23 cellular contexts compared by ENCODE assay signal in genomic region chr18:26888259-26888658, GRCh38. TPM values are rescaled to one million over a fixed set of nuclear protein-coding genes. Genes with fewer than 3 reads are reported as not detected.
A peak's percentile ranks its signal among the peaks of the same experiment; 100 is the strongest.
DNase-seq lines count a peak whose midpoint lies in the region; ATAC-seq, FAIRE-seq and TF ChIP-seq lines count a peak whose summit lies in the region.
"Had no signal": no experiment of that assay in that cellular context is flagged by ENCODE, and none has a peak within 500 bp of the region (broad histone marks: within the 10 kb centered on the region; RNA-seq: fewer than 3 reads in every experiment).

No MANE protein-coding gene starts in this region.

- no peaks in the 10 kb centered on the region for H3K9me1 ChIP-seq in K562 (ENCODE audit: control insufficient read depth, insufficient read depth, low read length)

- CTCF ChIA-PET in HEK293 (lab: Yijun Ruan, JAX) (no interaction called here), K562 (lab: Yijun Ruan, JAX; ENCODE audit: low intra/inter-chr PET ratio) (no interaction called here)

- H3K9me3 ChIP-seq in HEK293 (ENCODE audit: control insufficient read depth, insufficient read depth, low read depth, low read length) (no peaks in the 10 kb centered on the region), K562 (replicated peaks; ENCODE audit: control insufficient read depth, insufficient read depth, low read depth, low read length) (no peaks in the 10 kb centered on the region; the same call in 1 of the 2 replicates), kidney (ENCODE audit: control insufficient read depth in 1 of 2, low read length in 2 of 2) (no peaks in the 10 kb centered on the region)

- H3K36me3 ChIP-seq in HEK293 (ENCODE audit: control insufficient read depth in 2 of 2, insufficient read depth in 1 of 2, low read length in 2 of 2): no peaks in the 10 kb centered on the region
- H3K36me3 ChIP-seq in K562 (ENCODE audit: control insufficient read depth, insufficient read depth, low read length): no peaks in the 10 kb centered on the region
- no peaks in the 10 kb centered on the region for H3K36me3 ChIP-seq in kidney (ENCODE audit: control insufficient read depth in 1 of 2, insufficient read depth in 2 of 2, low read length in 2 of 2)

- WGBS in K562 (ENCODE audit: insufficient coverage, low coverage, missing lambda C conversion rate): 27% methylated on average over 4 of the region's 4 CpGs

- H3K4me1 ChIP-seq in HEK293 (ENCODE audit: control insufficient read depth, insufficient read depth, low read length): no peaks in the 10 kb centered on the region
- H3K4me1 ChIP-seq in K562 (replicated peaks in 1 of 2; ENCODE audit: control insufficient read depth in 2 of 2, insufficient read depth in 2 of 2, low read length in 2 of 2): no peaks in the 10 kb centered on the region
- no peaks in the 10 kb centered on the region for H3K4me1 ChIP-seq in kidney (ENCODE audit: control insufficient read depth in 1 of 2, insufficient read depth in 1 of 2, low read depth in 1 of 2, low read length in 2 of 2)

- H3K27ac ChIP-seq in HEK293 (ENCODE audit: extremely low read depth, low read depth, low read length): no peak overlapping the region
- H3K27ac ChIP-seq in K562 (ENCODE audit: extremely low read depth, low read depth, low read length): no peak overlapping the region
- H3K27ac ChIP-seq in kidney (ENCODE audit: low read depth in 2 of 2, low read length in 2 of 2): no peak overlapping the region
- H3K27ac ChIP-seq: GM23248 had no signal

- FAIRE-seq in K562 (lab: Jason Lieb, UNC) (no peak), kidney (lab: Jason Lieb, UNC) (peak; percentile 51)
- FAIRE-seq: GM12891, GM18507, H1 had no signal

- TF ChIP-seq RAD21 in K562 (CRISPR knock-in tag; conservative IDR thresholded peaks at IDR 0.05 in 1 of 2, IDR thresholded peaks at IDR 0.05 in 1 of 2): no peak

- no peak overlapping the region for H3K4me3 ChIP-seq in HEK293 (ENCODE audit: low read depth, low read length)
- no peak overlapping the region for H3K4me3 ChIP-seq in K562
- H3K4me3 ChIP-seq in kidney (ENCODE audit: low read length in 2 of 2): no peak overlapping the region
- H3K4me3 ChIP-seq: GM23248 had no signal

- TF ChIP-seq POLR2A in K562 (conservative IDR thresholded peaks at IDR 0.05): no peak

- in situ Hi-C loops in K562 (cut with MboI): no loop called here

- TF ChIP-seq CTCF in HEK293 (tag by site-specific recombination; IDR thresholded peaks at IDR 0.05): no peak
- TF ChIP-seq CTCF in K562 (IDR thresholded peaks at IDR 0.05 in 2 of 3, conservative IDR thresholded peaks at IDR 0.05 in 1 of 3; ENCODE audit: insufficient read depth in 2 of 3, low read depth in 1 of 3, low read length in 3 of 3): no peak
- no peak for TF ChIP-seq CTCF in kidney (IDR thresholded peaks at IDR 0.05; ENCODE audit: borderline replicate concordance, extremely low read depth, insufficient read depth)

- no peak overlapping the region for H2AFZ ChIP-seq in K562 (ENCODE audit: low read depth, low read length)
- H2AFZ ChIP-seq: GM23248 had no signal

- DNase-seq in K562 (ENCODE audit: extremely low read depth in 1 of 4, low spot score in 3 of 4) (no peak), kidney (no peak), cerebellar nuclear complex (lab: John Stamatoyannopoulos, UW) (no peak)
- no peak for DNase-seq in activated CD4-positive, alpha-beta T cell treated with anti-CD3 and anti-CD28 coated beads for 1 hour
- DNase-seq: 8988T; C1 segment of cervical spinal cord; Calu3; CD4-positive, alpha-beta memory T cell; COR-L47; DMS53; DMS79 treated with DMSO at 0.1 percent for 48 hours; GF-D8; GM23248; H7; HCEC 1CT had no signal

- H4K20me1 ChIP-seq in K562 (replicated peaks; ENCODE audit: control insufficient read depth, insufficient read depth, low read length): no peaks in the 10 kb centered on the region

- H3K27me3 ChIP-seq in K562 (ENCODE audit: control insufficient read depth in 2 of 2, insufficient read depth in 2 of 2, low read length in 2 of 2): no peaks in the 10 kb centered on the region

- intact Hi-C loops in K562 (cut with micrococcal nuclease) (no loop called here), kidney (cut with DNase I) (no loop called here)

- no peaks in the 10 kb centered on the region for H3K79me2 ChIP-seq in K562 (ENCODE audit: control insufficient read depth, insufficient read depth, low read length)

- POLR2A ChIA-PET in HEK293 (lab: Yijun Ruan, JAX): no interaction called here
- POLR2A ChIA-PET in K562 (lab: Yijun Ruan, JAX): no interaction called here

- no peak overlapping the region for H3K4me2 ChIP-seq in K562 (ENCODE audit: insufficient read depth, low read length)

- BruUV-seq in K562 (replicated peaks; lab: Mats Ljungman, UMichigan): no TSS peak

- H3K9ac ChIP-seq in K562 (ENCODE audit: insufficient read depth in 1 of 2, low read depth in 2 of 2, low read length in 2 of 2): no peak overlapping the region
- H3K9ac ChIP-seq in kidney (ENCODE audit: low read length in 2 of 2): no peak overlapping the region
- H3K9ac ChIP-seq: GM23248 had no signal

- no peak for TF ChIP-seq EP300 in K562 (IDR thresholded peaks at IDR 0.05; ENCODE audit: low read length)

- no peak for ATAC-seq in K562
- ATAC-seq in GM21529 (IDR thresholded peaks at IDR 0.05; ENCODE audit: unreplicated experiment): no peak

TF ChIP-seq in HEK293, 187 proteins besides CTCF, POLR2A, EP300 and RAD21:
- TF ChIP-seq BCL11B (tag by site-specific recombination; IDR thresholded peaks at IDR 0.05; ENCODE audit: low read depth): peak; percentile 49; the same call in 1 of the 2 replicates
- no peak for TF ChIP-seq ZNF311 (tag by site-specific recombination; IDR thresholded peaks at IDR 0.05; ENCODE audit: borderline replicate concordance)
TF ChIP-seq in HEK293: peak in this region for 1.

TF ChIP-seq in K562, 482 proteins besides CTCF, POLR2A, EP300 and RAD21 (continues in another document):
- no peak for TF ChIP-seq KHSRP (IDR thresholded peaks at IDR 0.05)
- TF ChIP-seq, protein P1, sequence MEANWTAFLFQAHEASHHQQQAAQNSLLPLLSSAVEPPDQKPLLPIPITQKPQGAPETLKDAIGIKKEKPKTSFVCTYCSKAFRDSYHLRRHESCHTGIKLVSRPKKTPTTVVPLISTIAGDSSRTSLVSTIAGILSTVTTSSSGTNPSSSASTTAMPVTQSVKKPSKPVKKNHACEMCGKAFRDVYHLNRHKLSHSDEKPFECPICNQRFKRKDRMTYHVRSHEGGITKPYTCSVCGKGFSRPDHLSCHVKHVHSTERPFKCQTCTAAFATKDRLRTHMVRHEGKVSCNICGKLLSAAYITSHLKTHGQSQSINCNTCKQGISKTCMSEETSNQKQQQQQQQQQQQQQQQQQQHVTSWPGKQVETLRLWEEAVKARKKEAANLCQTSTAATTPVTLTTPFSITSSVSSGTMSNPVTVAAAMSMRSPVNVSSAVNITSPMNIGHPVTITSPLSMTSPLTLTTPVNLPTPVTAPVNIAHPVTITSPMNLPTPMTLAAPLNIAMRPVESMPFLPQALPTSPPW (CRISPR knock-in tag; IDR thresholded peaks at IDR 0.05): no peak
- TF ChIP-seq TGIF2 (CRISPR knock-in tag; IDR thresholded peaks at IDR 0.05): no peak
- no peak for TF ChIP-seq ZNF124 (CRISPR knock-in tag; IDR thresholded peaks at IDR 0.05)
- TF ChIP-seq MCM7 (IDR thresholded peaks at IDR 0.05): peak in 1 of 2 experiments; percentile 14; a peak in 1 of 4 replicates
- TF ChIP-seq THRA (IDR thresholded peaks at IDR 0.05): no peak
- peak; percentile 83 for TF ChIP-seq SAFB (IDR thresholded peaks at IDR 0.05; ENCODE audit: borderline replicate concordance, low read depth, low read length)
- TF ChIP-seq TEAD4 (IDR thresholded peaks at IDR 0.05; ENCODE audit: low read length): no peak
- no peak for TF ChIP-seq TEAD4 (CRISPR knock-in tag; IDR thresholded peaks at IDR 0.05; ENCODE audit: borderline replicate concordance)
- TF ChIP-seq ZNF76 (CRISPR knock-in tag; IDR thresholded peaks at IDR 0.05; ENCODE audit: borderline replicate concordance): no peak
- no peak for TF ChIP-seq ELF4 (CRISPR knock-in tag; IDR thresholded peaks at IDR 0.05)
- no peak for TF ChIP-seq ZNF23 (CRISPR knock-in tag; IDR thresholded peaks at IDR 0.05)
- no peak for TF ChIP-seq GATAD2B (IDR thresholded peaks at IDR 0.05; ENCODE audit: borderline replicate concordance)

RNA-seq across cellular contexts. Expression of gene AQP4, which starts 22.8 kb away (rescaled TPM):
- total RNA-seq in K562 (2011; cell fraction: chromatin; rRNA removed; ENCODE audit: low replicate concordance): not detected in 2 replicates
- not detected in 2 replicates for total RNA-seq in K562 (2011; cell fraction: nucleolus; rRNA removed)
- total RNA-seq in K562 (2011; cell fraction: nucleoplasm; rRNA removed): not detected in 2 replicates
- total RNA-seq in K562 (2014; rRNA removed) (not detected in 2 replicates), K562 (2014; rRNA removed; fragmentation: Illumina TruSeq; extraction: Trizol) (not detected in 2 replicates), K562 (2015; rRNA removed; fragmentation: Illumina TruSeq; extraction: Trizol) (not detected in 2 replicates), K562 (2021) (0.18 and 0.31 TPM in 2 replicates), kidney (11.6 TPM)
- polyA plus RNA-seq in K562 (2011; rRNA removed) (not detected in 2 replicates), K562 (2014; fragmentation: Illumina TruSeq; extraction: Trizol) (not detected in 2 replicates), K562 (2014; fragmentation: Nextera tagmentation; extraction: Ambion mirVana) (not detected), K562 (2014; rRNA removed) (not detected in 2 replicates), kidney (ENCODE audit: insufficient read depth, low read depth, low replicate concordance) (1.1 TPM)
- not detected in 2 replicates for polyA plus RNA-seq in K562 (2011; cell fraction: cytosol; rRNA removed)
- not detected in 2 replicates for polyA plus RNA-seq in K562 (2011; cell fraction: nucleus; rRNA removed)
- polyA plus RNA-seq in K562 (2012): not detected in 2 replicates
- polyA minus RNA-seq in K562 (2011; rRNA and poly(A)+ RNA removed): not detected in 2 replicates
- not detected in 2 replicates for polyA minus RNA-seq in K562 (2011; cell fraction: cytosol; rRNA and poly(A)+ RNA removed)
- polyA minus RNA-seq in K562 (2011; cell fraction: nucleus; rRNA and poly(A)+ RNA removed): not detected in 2 replicates
- total RNA-seq: A673; CD4-positive, alpha-beta memory T cell; G401; GM23248 had no signal
- polyA plus RNA-seq: BJ; CD4-positive, alpha-beta memory T cell; GM23248 had no signal
